In the genomic region with DNA sequence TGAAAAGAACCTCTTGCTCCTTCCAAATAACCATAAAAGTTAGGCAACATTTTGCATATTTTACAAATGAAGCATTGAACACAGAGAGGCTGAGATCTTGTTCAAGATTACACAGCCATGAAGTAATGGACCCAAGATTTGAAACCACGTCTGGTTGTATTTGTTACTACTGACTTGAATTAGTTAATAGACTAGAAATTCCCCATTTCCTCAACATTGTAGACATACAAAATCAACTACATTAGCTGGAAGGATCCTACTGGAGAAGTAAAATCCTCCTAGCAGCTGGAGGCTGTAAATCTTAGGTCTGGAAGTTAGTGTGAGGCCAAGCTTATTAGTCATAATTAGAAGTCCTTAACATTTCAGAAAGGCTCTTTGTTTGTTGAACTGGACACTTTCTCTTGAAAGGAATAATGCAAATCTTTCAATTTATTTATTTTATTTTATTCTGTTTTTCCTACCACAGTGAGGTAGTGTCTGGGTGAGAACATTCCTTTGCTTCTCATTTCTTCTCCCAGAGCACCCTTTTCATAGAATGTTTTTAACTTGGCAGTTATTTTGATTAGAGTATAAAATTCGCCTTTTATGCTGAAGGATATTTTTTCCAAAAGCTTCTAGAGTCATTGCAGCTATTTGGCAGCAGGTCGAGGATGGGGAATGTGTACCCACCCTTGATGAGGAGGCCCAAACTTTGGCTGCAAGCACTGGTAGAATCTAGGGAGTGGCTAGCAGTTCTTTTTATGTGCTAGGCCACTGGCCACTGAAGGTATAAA, we compare ENCODE assay signal across 2 cellular contexts.
TF ChIP-seq lines count a peak whose summit lies in the region.

No MANE protein-coding gene starts in this region.

TF ChIP-seq in HepG2, 621 proteins besides CTCF, POLR2A, EP300 and RAD21 (continued from another document):
- no peak for TF ChIP-seq HNRNPUL1 (IDR thresholded peaks at IDR 0.05; ENCODE audit: low read depth, low read length)
- no peak for TF ChIP-seq SOX6 (IDR thresholded peaks at IDR 0.05)
- TF ChIP-seq SOX6 (CRISPR knock-in tag; IDR thresholded peaks at IDR 0.05), result no peak
- TF ChIP-seq KLF16 (CRISPR knock-in tag; IDR thresholded peaks at IDR 0.05), result no peak
- TF ChIP-seq ZSCAN20 (CRISPR knock-in tag; IDR thresholded peaks at IDR 0.05; ENCODE audit: borderline replicate concordance), result no peak
- TF ChIP-seq, protein P1, sequence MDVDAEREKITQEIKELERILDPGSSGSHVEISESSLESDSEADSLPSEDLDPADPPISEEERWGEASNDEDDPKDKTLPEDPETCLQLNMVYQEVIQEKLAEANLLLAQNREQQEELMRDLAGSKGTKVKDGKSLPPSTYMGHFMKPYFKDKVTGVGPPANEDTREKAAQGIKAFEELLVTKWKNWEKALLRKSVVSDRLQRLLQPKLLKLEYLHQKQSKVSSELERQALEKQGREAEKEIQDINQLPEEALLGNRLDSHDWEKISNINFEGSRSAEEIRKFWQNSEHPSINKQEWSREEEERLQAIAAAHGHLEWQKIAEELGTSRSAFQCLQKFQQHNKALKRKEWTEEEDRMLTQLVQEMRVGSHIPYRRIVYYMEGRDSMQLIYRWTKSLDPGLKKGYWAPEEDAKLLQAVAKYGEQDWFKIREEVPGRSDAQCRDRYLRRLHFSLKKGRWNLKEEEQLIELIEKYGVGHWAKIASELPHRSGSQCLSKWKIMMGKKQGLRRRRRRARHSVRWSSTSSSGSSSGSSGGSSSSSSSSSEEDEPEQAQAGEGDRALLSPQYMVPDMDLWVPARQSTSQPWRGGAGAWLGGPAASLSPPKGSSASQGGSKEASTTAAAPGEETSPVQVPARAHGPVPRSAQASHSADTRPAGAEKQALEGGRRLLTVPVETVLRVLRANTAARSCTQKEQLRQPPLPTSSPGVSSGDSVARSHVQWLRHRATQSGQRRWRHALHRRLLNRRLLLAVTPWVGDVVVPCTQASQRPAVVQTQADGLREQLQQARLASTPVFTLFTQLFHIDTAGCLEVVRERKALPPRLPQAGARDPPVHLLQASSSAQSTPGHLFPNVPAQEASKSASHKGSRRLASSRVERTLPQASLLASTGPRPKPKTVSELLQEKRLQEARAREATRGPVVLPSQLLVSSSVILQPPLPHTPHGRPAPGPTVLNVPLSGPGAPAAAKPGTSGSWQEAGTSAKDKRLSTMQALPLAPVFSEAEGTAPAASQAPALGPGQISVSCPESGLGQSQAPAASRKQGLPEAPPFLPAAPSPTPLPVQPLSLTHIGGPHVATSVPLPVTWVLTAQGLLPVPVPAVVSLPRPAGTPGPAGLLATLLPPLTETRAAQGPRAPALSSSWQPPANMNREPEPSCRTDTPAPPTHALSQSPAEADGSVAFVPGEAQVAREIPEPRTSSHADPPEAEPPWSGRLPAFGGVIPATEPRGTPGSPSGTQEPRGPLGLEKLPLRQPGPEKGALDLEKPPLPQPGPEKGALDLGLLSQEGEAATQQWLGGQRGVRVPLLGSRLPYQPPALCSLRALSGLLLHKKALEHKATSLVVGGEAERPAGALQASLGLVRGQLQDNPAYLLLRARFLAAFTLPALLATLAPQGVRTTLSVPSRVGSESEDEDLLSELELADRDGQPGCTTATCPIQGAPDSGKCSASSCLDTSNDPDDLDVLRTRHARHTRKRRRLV (CRISPR knock-in tag; IDR thresholded peaks at IDR 0.05), result no peak
- no peak for TF ChIP-seq ZNF329 (CRISPR knock-in tag; IDR thresholded peaks at IDR 0.05; ENCODE audit: low read depth)
- TF ChIP-seq ZNF232 (CRISPR knock-in tag; IDR thresholded peaks at IDR 0.05; ENCODE audit: borderline replicate concordance), result no peak
- no peak for TF ChIP-seq JUNB (CRISPR knock-in tag; IDR thresholded peaks at IDR 0.05; ENCODE audit: borderline replicate concordance)

TF ChIP-seq in GM23338, 12 proteins besides CTCF, POLR2A, EP300 and RAD21 (continued from another document):
- TF ChIP-seq STAT1 (IDR thresholded peaks at IDR 0.05; ENCODE audit: unreplicated experiment) (no peak), CREB1 (CRISPR knock-in tag; IDR thresholded peaks at IDR 0.05; ENCODE audit: low read depth) (no peak), ZNF114 (CRISPR knock-in tag; IDR thresholded peaks at IDR 0.05) (no peak), POLR2AphosphoS5 (IDR thresholded peaks at IDR 0.05; ENCODE audit: low read depth) (no peak), JUNB (IDR thresholded peaks at IDR 0.05; ENCODE audit: unreplicated experiment) (no peak), EZH2phosphoT487 (IDR thresholded peaks at IDR 0.05; ENCODE audit: unreplicated experiment) (no peak)
- TF ChIP-seq, protein P2, sequence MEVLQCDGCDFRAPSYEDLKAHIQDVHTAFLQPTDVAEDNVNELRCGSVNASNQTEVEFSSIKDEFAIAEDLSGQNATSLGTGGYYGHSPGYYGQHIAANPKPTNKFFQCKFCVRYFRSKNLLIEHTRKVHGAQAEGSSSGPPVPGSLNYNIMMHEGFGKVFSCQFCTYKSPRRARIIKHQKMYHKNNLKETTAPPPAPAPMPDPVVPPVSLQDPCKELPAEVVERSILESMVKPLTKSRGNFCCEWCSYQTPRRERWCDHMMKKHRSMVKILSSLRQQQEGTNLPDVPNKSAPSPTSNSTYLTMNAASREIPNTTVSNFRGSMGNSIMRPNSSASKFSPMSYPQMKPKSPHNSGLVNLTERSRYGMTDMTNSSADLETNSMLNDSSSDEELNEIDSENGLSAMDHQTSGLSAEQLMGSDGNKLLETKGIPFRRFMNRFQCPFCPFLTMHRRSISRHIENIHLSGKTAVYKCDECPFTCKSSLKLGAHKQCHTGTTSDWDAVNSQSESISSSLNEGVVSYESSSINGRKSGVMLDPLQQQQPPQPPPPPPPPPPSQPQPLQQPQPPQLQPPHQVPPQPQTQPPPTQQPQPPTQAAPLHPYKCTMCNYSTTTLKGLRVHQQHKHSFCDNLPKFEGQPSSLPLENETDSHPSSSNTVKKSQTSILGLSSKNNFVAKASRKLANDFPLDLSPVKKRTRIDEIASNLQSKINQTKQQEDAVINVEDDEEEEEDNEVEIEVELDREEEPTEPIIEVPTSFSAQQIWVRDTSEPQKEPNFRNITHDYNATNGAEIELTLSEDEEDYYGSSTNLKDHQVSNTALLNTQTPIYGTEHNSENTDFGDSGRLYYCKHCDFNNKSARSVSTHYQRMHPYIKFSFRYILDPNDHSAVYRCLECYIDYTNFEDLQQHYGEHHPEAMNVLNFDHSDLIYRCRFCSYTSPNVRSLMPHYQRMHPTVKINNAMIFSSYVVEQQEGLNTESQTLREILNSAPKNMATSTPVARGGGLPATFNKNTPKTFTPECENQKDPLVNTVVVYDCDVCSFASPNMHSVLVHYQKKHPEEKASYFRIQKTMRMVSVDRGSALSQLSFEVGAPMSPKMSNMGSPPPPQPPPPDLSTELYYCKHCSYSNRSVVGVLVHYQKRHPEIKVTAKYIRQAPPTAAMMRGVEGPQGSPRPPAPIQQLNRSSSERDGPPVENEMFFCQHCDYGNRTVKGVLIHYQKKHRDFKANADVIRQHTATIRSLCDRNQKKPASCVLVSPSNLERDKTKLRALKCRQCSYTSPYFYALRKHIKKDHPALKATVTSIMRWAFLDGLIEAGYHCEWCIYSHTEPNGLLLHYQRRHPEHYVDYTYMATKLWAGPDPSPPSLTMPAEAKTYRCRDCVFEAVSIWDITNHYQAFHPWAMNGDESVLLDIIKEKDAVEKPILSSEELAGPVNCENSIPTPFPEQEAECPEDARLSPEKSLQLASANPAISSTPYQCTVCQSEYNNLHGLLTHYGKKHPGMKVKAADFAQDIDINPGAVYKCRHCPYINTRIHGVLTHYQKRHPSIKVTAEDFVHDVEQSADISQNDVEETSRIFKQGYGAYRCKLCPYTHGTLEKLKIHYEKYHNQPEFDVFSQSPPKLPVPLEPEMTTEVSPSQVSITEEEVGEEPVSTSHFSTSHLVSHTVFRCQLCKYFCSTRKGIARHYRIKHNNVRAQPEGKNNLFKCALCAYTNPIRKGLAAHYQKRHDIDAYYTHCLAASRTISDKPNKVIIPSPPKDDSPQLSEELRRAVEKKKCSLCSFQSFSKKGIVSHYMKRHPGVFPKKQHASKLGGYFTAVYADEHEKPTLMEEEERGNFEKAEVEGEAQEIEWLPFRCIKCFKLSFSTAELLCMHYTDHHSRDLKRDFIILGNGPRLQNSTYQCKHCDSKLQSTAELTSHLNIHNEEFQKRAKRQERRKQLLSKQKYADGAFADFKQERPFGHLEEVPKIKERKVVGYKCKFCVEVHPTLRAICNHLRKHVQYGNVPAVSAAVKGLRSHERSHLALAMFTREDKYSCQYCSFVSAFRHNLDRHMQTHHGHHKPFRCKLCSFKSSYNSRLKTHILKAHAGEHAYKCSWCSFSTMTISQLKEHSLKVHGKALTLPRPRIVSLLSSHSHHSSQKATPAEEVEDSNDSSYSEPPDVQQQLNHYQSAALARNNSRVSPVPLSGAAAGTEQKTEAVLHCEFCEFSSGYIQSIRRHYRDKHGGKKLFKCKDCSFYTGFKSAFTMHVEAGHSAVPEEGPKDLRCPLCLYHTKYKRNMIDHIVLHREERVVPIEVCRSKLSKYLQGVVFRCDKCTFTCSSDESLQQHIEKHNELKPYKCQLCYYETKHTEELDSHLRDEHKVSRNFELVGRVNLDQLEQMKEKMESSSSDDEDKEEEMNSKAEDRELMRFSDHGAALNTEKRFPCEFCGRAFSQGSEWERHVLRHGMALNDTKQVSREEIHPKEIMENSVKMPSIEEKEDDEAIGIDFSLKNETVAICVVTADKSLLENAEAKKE (CRISPR knock-in tag; IDR thresholded peaks at IDR 0.05), result no peak
- TF ChIP-seq, protein P3, sequence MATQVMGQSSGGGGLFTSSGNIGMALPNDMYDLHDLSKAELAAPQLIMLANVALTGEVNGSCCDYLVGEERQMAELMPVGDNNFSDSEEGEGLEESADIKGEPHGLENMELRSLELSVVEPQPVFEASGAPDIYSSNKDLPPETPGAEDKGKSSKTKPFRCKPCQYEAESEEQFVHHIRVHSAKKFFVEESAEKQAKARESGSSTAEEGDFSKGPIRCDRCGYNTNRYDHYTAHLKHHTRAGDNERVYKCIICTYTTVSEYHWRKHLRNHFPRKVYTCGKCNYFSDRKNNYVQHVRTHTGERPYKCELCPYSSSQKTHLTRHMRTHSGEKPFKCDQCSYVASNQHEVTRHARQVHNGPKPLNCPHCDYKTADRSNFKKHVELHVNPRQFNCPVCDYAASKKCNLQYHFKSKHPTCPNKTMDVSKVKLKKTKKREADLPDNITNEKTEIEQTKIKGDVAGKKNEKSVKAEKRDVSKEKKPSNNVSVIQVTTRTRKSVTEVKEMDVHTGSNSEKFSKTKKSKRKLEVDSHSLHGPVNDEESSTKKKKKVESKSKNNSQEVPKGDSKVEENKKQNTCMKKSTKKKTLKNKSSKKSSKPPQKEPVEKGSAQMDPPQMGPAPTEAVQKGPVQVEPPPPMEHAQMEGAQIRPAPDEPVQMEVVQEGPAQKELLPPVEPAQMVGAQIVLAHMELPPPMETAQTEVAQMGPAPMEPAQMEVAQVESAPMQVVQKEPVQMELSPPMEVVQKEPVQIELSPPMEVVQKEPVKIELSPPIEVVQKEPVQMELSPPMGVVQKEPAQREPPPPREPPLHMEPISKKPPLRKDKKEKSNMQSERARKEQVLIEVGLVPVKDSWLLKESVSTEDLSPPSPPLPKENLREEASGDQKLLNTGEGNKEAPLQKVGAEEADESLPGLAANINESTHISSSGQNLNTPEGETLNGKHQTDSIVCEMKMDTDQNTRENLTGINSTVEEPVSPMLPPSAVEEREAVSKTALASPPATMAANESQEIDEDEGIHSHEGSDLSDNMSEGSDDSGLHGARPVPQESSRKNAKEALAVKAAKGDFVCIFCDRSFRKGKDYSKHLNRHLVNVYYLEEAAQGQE (IDR thresholded peaks at IDR 0.05; ENCODE audit: unreplicated experiment), result no peak
- TF ChIP-seq, protein P4, sequence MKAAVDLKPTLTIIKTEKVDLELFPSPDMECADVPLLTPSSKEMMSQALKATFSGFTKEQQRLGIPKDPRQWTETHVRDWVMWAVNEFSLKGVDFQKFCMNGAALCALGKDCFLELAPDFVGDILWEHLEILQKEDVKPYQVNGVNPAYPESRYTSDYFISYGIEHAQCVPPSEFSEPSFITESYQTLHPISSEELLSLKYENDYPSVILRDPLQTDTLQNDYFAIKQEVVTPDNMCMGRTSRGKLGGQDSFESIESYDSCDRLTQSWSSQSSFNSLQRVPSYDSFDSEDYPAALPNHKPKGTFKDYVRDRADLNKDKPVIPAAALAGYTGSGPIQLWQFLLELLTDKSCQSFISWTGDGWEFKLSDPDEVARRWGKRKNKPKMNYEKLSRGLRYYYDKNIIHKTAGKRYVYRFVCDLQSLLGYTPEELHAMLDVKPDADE (IDR thresholded peaks at IDR 0.05), result no peak
